Comparison of ENCODE assay signal across 8 cellular contexts in the genomic region with DNA sequence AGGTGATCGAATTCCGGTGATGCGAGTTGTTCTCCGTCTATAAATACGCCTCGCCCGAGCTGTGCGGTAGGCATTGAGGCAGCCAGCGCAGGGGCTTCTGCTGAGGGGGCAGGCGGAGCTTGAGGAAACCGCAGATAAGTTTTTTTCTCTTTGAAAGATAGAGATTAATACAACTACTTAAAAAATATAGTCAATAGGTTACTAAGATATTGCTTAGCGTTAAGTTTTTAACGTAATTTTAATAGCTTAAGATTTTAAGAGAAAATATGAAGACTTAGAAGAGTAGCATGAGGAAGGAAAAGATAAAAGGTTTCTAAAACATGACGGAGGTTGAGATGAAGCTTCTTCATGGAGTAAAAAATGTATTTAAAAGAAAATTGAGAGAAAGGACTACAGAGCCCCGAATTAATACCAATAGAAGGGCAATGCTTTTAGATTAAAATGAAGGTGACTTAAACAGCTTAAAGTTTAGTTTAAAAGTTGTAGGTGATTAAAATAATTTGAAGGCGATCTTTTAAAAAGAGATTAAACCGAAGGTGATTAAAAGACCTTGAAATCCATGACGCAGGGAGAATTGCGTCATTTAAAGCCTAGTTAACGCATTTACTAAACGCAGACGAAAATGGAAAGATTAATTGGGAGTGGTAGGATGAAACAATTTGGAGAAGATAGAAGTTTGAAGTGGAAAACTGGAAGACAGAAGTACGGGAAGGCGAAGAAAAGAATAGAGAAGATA. TPM values are rescaled to one million over a fixed set of nuclear protein-coding genes. Genes with fewer than 3 reads are reported as not detected.
DNase-seq lines count a peak whose midpoint lies in the region; ATAC-seq and TF ChIP-seq lines count a peak whose summit lies in the region.

A gene (plus strand): TSS at position 69 of the 736 bp plus-strand sequence.

- TF ChIP-seq CTCF in activated B cell treated with CpG ODN at 0.5 μM for 24 hours (IDR thresholded peaks at IDR 0.05) = no peak

- no peak within 1 kb of the TSS for H3K27ac Mint-ChIP-seq in activated B cell treated with CpG ODN at 0.5 μM for 24 hours

- H3K4me3 Mint-ChIP-seq in activated B cell treated with CpG ODN at 0.5 μM for 24 hours = no peak within 1 kb of the TSS

- H3K36me3 Mint-ChIP-seq in activated B cell treated with CpG ODN at 0.5 μM for 24 hours (ENCODE audit: low read depth) = peaks cover 10% of the 10 kb centered on the region

- POLR2A ChIA-PET in activated B cell treated with CpG ODN at 0.5 μM for 24 hours (lab: Charles Lee) = interaction anchor here (0.7 to 26.3 kb wide), 49 partner anchors 5 to 648 kb away, joined by 3 to 3752 read pairs (median 6); a partner anchor contains a TSS

- in situ Hi-C loops in Caki2 (cut with HindIII; ENCODE audit: low pct_unique_long_range_greater_than_20kb, low sequenced_read_pairs) = no loop called here

- CTCF ChIA-PET in activated B cell treated with CpG ODN at 0.5 μM for 24 hours (lab: Charles Lee) = interaction anchor here (0.9 to 16.7 kb wide), 9 partner anchors 9 to 133 kb away, joined by 3 to 289 read pairs (median 10); a partner anchor contains a TSS

- ATAC-seq in HG02840 (IDR thresholded peaks at IDR 0.05; ENCODE audit: low FRiP score, unreplicated experiment) = peak; percentile 33
- peak; percentile 23 for ATAC-seq in activated B cell treated with CpG ODN at 0.5 μM for 24 hours (ENCODE audit: low read depth)
- no peak for ATAC-seq in GM19397 (IDR thresholded peaks at IDR 0.05; ENCODE audit: unreplicated experiment)

- H3K4me1 Mint-ChIP-seq in activated B cell treated with CpG ODN at 0.5 μM for 24 hours = peaks cover 47% of the 10 kb centered on the region

- intact Hi-C loops in activated B cell treated with CpG ODN at 0.5 μM for 24 hours (cut with micrococcal nuclease) = no loop called here

- H3K27ac ChIP-seq in caudate nucleus (ENCODE audit: low read depth, low read length) = peak within 1 kb of the TSS; percentile 100

- no peaks in the 10 kb centered on the region for H3K27me3 Mint-ChIP-seq in activated B cell treated with CpG ODN at 0.5 μM for 24 hours

- no peaks in the 10 kb centered on the region for H3K9me3 Mint-ChIP-seq in activated B cell treated with CpG ODN at 0.5 μM for 24 hours

- peak; percentile 79 for DNase-seq in Caki2 (ENCODE audit: low read depth)
- DNase-seq in NCI-H226 = peak; percentile 76
- DNase-seq in activated B cell treated with CpG ODN at 0.5 μM for 24 hours = peak; percentile 92
- peak in 58 of 61 donors; percentile 51 to 97 (median 87) for DNase-seq in caudate nucleus (lab: John Stamatoyannopoulos, UW)
- DNase-seq in islet precursor cell = peak; percentile 93
- peak; percentile 90 for DNase-seq in stimulated activated CD4-positive, alpha-beta T cell treated with anti-CD3 and anti-CD28 coated beads, Interleukin-12 subunit alpha, Interleukin-12 subunit beta, amount 100 ng/mL, for 4 hours

RNA-seq across cellular contexts. Expression of the gene that starts here (rescaled TPM):
- total RNA-seq in Caki2 (2014; rRNA removed; shearing (Covaris generic); ENCODE audit: low replicate concordance) = 107 and 234 TPM in 2 replicates
- 12,540 and 18,961 TPM in 2 replicates for total RNA-seq in activated B cell treated with CpG ODN at 0.5 μM for 24 hours

Comparison
In these comparisons a context has a peak if more than half of its experiments do, and no peak if none do; other contexts are left out.
1. RNA of the gene that starts here (total RNA-seq): 12,540 to 18,961 TPM in activated B cell treated with CpG ODN at 0.5 μM for 24 hours; 107 to 234 TPM in Caki2; every median in the first group is over 10 times any median in the second.
2. Peak in every context shown above with its lines, with median percentiles within 50 percentile points of each other: DNase-seq.